ENCODE assay signal across 8 cellular contexts in the genomic region with DNA sequence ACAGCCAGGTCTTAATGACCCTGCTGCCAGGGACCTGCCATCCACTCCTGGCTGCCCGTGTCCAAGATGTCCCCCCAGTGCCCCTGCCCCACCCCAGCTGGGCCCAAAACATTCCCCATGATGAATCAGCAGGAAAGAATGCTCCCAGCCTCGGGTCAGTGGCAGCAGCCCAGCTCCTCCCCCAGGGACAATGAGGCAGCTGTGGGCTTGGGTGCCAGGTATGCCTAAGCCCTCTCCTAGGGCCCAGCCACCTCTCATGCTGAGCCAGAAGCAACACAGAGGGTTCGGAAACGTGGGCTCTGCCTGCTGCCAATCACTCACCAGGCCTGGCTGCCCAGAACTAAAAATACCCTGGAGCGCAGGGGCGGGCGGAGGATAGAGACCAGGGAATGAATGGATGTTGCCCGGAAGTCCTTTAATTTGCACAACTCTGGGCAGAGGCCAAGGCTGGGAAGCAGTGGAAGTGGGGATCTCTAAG. TPM values are rescaled to one million over a fixed set of nuclear protein-coding genes. Genes with fewer than 3 reads are reported as not detected.
DNase-seq lines count a peak whose midpoint lies in the region; ATAC-seq and TF ChIP-seq lines count a peak whose summit lies in the region.

No MANE protein-coding gene starts in this region.

- H3K4me3 ChIP-seq in coronary artery (peak overlapping the region; percentile 31), lung (no peak overlapping the region)

- no peaks in the 10 kb centered on the region for H3K9me3 ChIP-seq in lung (ENCODE audit: control insufficient read depth in 2 of 2, insufficient read depth in 1 of 2, low read length in 1 of 2)

- H3K27me3 ChIP-seq in lung (ENCODE audit: control insufficient read depth, insufficient read depth): no peaks in the 10 kb centered on the region

- no peaks in the 10 kb centered on the region for H3K36me3 ChIP-seq in lung (ENCODE audit: control insufficient read depth in 2 of 2, insufficient read depth in 2 of 2, low read length in 2 of 2)

- H3K4me1 ChIP-seq in lung (ENCODE audit: control insufficient read depth in 2 of 2, insufficient read depth in 2 of 2, low read length in 2 of 2): peaks cover 3 to 22% of the 10 kb centered on the region in 2 donors

- DNase-seq in 8988T (peak; percentile 99), HuH-7.5 (ENCODE audit: low spot score) (peak; percentile 83), coronary artery (ENCODE audit: low spot score) (peak; percentile 97), lung (ENCODE audit: low spot score) (peak; percentile 76), erythroblast (lab: John Stamatoyannopoulos, UW) (no peak)
- DNase-seq in stimulated activated CD4-positive, alpha-beta T cell treated with anti-CD3 and anti-CD28 coated beads, Interleukin-4, amount 100 ng/mL, for 1 hour: no peak

- ATAC-seq in lung (ENCODE audit: insufficient read depth, low FRiP score) (peak; percentile 54), GM19463 (IDR thresholded peaks at IDR 0.05; ENCODE audit: unreplicated experiment) (no peak), HG03196 (IDR thresholded peaks at IDR 0.05; ENCODE audit: unreplicated experiment) (no peak)

- peak overlapping the region; percentile 89 for H3K27ac ChIP-seq in coronary artery
- peak overlapping the region; percentile 66 to 74 for H3K27ac ChIP-seq in lung (ENCODE audit: low read depth in 1 of 2, low read length in 1 of 2)

- TF ChIP-seq CTCF in coronary artery (IDR thresholded peaks at IDR 0.05) (no peak), lung (IDR thresholded peaks at IDR 0.05; ENCODE audit: control extremely low read depth, extremely low read depth) (no peak)

- WGBS in lung, 2 donors: 22 to 50% methylated on average over 8 of the region's 8 CpGs

- TF ChIP-seq POLR2A in erythroblast (IDR thresholded peaks at IDR 0.05; ENCODE audit: low read length): no peak

RNA-seq across cellular contexts. Expression of gene LOXL4, which starts 1.5 kb away (rescaled TPM):
- total RNA-seq in lung: 1 to 10 TPM; 3.2 to 3.3 TPM
- 1 to 10 TPM; 1.6 to 2.0 TPM for polyA plus RNA-seq in lung

Comparison
In these comparisons a context has a peak if more than half of its experiments do, and no peak if none do; other contexts are left out.
1. DNase-seq: peak in 8988T (single experiment), HuH-7.5 (single experiment), coronary artery (single experiment) and lung (single experiment); none in stimulated activated CD4-positive, alpha-beta T cell treated with anti-CD3 and anti-CD28 coated beads, Interleukin-4, amount 100 ng/mL, for 1 hour (single experiment) and erythroblast (0 of 2).